ENCODE assay signal across 23 cellular contexts in genomic region chr7:132979524-132979923, GRCh38.
"Had no signal": no experiment of that assay in that cellular context is flagged by ENCODE, and none has a peak within 500 bp of the region (broad histone marks: within the 10 kb centered on the region; RNA-seq: fewer than 3 reads in every experiment).

No MANE protein-coding gene starts in this region.

- H3K27me3 ChIP-seq: esophagus muscularis mucosa, foreskin keratinocyte, gastroesophageal sphincter, heart left ventricle, hepatocyte, left lung, neural progenitor cell, right lobe of liver, vagina had no signal

- H3K9me3 ChIP-seq: esophagus muscularis mucosa, gastroesophageal sphincter, heart left ventricle, left lung, right lobe of liver, vagina had no signal

- H3K4me1 ChIP-seq: foreskin keratinocyte, left lung, right lobe of liver, vagina had no signal

- ATAC-seq: foreskin keratinocyte; gastroesophageal sphincter; heart left ventricle; left cardiac atrium; left lung; naive thymus-derived CD4-positive, alpha-beta T cell; right lobe of liver; stimulated activated naive B cell treated with anti-CD40 and anti-IgM and Interleukin-4, amounts not matched to agents 10 μg/mL and 1 μg/mL and 100 μg/mL, for 72 hours had no signal

- H3K4me2 ChIP-seq: hepatocyte, neural progenitor cell had no signal

- H2AFZ ChIP-seq: hepatocyte, neural progenitor cell, parathyroid adenoma had no signal

- FAIRE-seq: endothelial cell of umbilical vein, kidney had no signal

- H3K36me3 ChIP-seq: neural progenitor cell, right lobe of liver had no signal

- DNase-seq: dermis blood vessel endothelial cell; effector memory CD4-positive, alpha-beta T cell; foreskin keratinocyte; heart left ventricle; kidney; left cardiac atrium; left lung; mesendoderm; midbrain; naive thymus-derived CD4-positive, alpha-beta T cell; right lobe of liver; small intestine; stimulated activated CD4-positive, alpha-beta T cell treated with anti-CD3 and anti-CD28 coated beads, Interleukin-15, amount 100 ng/mL, for 24 hours; stimulated activated CD4-positive, alpha-beta T cell treated with anti-CD3 and anti-CD28 coated beads, Interleukin-2, amount 100 ng/mL, for 48 hours; stimulated activated naive B cell treated with anti-CD40 and anti-IgM and Interleukin-4, amounts not matched to agents 10 μg/mL and 1 μg/mL and 100 μg/mL, for 72 hours; trophoblast cell had no signal

- H3K9ac ChIP-seq: neural progenitor cell, parathyroid adenoma had no signal

- H3K4me3 ChIP-seq: esophagus muscularis mucosa, gastroesophageal sphincter, heart left ventricle, hepatocyte, left lung, neural progenitor cell, right lobe of liver, vagina had no signal

- H3K27ac ChIP-seq: esophagus muscularis mucosa, foreskin keratinocyte, gastroesophageal sphincter, heart left ventricle, hepatocyte, left lung, neural progenitor cell, parathyroid adenoma, right lobe of liver, vagina had no signal
